14 cellular contexts compared by ENCODE assay signal in the genomic region with DNA sequence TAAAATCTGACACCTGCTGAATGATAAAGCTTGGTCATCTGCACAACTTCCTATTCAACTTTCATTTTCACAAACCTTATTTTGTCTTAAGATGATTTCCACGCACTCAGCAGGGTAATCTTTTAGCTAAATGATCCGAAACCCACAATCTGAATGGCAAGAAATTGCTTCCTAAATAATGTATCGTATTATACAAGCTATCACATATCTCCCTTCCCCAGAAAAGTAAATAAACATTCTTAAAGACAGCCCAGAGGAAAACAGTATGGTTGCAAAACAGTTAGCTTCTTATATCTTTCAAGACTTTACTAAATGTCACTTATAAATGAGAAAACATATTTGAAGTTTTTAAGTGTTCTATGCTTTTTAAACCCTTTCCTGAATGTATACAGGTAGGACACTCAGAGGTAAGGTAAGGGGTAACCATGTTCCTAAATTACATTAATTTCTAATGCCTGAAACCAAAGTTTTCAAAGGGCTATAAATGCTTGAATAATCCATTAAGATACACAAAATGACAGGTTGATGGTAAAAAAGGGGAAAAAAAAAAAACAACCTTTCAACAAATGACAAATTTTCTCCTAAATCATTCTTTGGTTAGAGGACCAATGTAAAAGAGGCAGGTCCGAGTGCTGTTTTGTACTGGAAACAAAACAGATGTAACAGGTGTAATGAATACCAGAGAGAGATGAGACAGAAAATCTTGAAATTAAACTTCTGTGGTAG.
"Had no signal": no experiment of that assay in that cellular context is flagged by ENCODE, and none has a peak within 500 bp of the region (broad histone marks: within the 10 kb centered on the region; RNA-seq: fewer than 3 reads in every experiment).

No MANE protein-coding gene starts in this region.

- DNase-seq: dorsolateral prefrontal cortex; effector CD4-positive, alpha-beta T cell; right lobe of liver; small intestine; stimulated activated CD4-positive, alpha-beta T cell treated with anti-CD3 and anti-CD28 coated beads, Interleukin-15, amount 100 ng/mL, for 24 hours; stimulated activated CD4-positive, alpha-beta T cell treated with anti-CD3 and anti-CD28 coated beads, Interleukin-2, amount 100 ng/mL, for 48 hours; stimulated activated naive CD4-positive, alpha-beta T cell treated with Interleukin-2 at 50 U/mL for 16 hours; stomach; thyroid gland; trophoblast cell had no signal

- ATAC-seq: natural killer cell treated with Interleukin-12 subunit alpha and Interleukin-12 subunit beta and Interleukin-15 and Interleukin-18, amount 100 ng/mL, for 72 hours; right lobe of liver had no signal

- H3K36me3 ChIP-seq: neural progenitor cell, right lobe of liver, stomach, thyroid gland had no signal

- H2AFZ ChIP-seq: neural progenitor cell, parathyroid adenoma had no signal

- H3K79me2 ChIP-seq: parathyroid adenoma had no signal

- H3K9ac ChIP-seq: neural progenitor cell, parathyroid adenoma had no signal

- H3K4me1 ChIP-seq: neural progenitor cell, parathyroid adenoma, right lobe of liver, stomach, thyroid gland had no signal

- H3K4me3 ChIP-seq: dorsolateral prefrontal cortex, lung, neural progenitor cell, right lobe of liver, stomach, thyroid gland had no signal

- H3K27me3 ChIP-seq: dorsolateral prefrontal cortex, neural progenitor cell, right lobe of liver, stomach, thyroid gland had no signal

- H3K9me3 ChIP-seq: right lobe of liver, stomach, thyroid gland had no signal

- H3K4me2 ChIP-seq: neural progenitor cell had no signal

- H3K27ac ChIP-seq: dorsolateral prefrontal cortex, neural progenitor cell, parathyroid adenoma, right lobe of liver, stomach, thyroid gland had no signal
